ENCODE assay signal across 1 cellular context in genomic region chr11:128467041-128467440, GRCh38.
TF ChIP-seq lines count a peak whose summit lies in the region.

No MANE protein-coding gene starts in this region.

TF ChIP-seq in H1, 55 proteins besides CTCF, POLR2A, EP300 and RAD21:
- TF ChIP-seq E2F6 (IDR thresholded peaks at IDR 0.05) (no peak), RNF2 (IDR thresholded peaks at IDR 0.05; ENCODE audit: borderline replicate concordance, low read depth, low read length, missing control alignments, poor library complexity, severe bottlenecking) (no peak), TBP (IDR thresholded peaks at IDR 0.05; ENCODE audit: low read depth, low read length) (no peak), RBBP5 (IDR thresholded peaks at IDR 0.05; ENCODE audit: borderline replicate concordance, low read depth, low read length) (no peak), BACH1 (IDR thresholded peaks at IDR 0.05; ENCODE audit: low read length) (no peak), SP1 (IDR thresholded peaks at IDR 0.05; ENCODE audit: low read depth, low read length) (no peak), POLR2AphosphoS5 (IDR thresholded peaks at IDR 0.05; ENCODE audit: low read depth, low read length) (no peak), ATF2 (IDR thresholded peaks at IDR 0.05; ENCODE audit: low read length) (no peak), ZNF274 (IDR thresholded peaks at IDR 0.05; ENCODE audit: borderline replicate concordance, extremely low read depth, low read length) (no peak), KDM4A (IDR thresholded peaks at IDR 0.05; ENCODE audit: low read depth, low read length, severe bottlenecking) (no peak), CHD1 (IDR thresholded peaks at IDR 0.05; ENCODE audit: low read depth, low read length) (no peak), SP2 (IDR thresholded peaks at IDR 0.05; ENCODE audit: low read length) (no peak), JUN (IDR thresholded peaks at IDR 0.05; ENCODE audit: low read depth, low read length) (no peak), JUND (IDR thresholded peaks at IDR 0.05; ENCODE audit: low read length) (no peak), CHD7 (IDR thresholded peaks at IDR 0.05; ENCODE audit: insufficient replicate concordance, low read length) (no peak), RFX5 (IDR thresholded peaks at IDR 0.05; ENCODE audit: borderline replicate concordance, low read depth, low read length) (no peak), BCL11A (IDR thresholded peaks at IDR 0.05; ENCODE audit: low read depth in 2 of 2, low read length in 2 of 2) (no peak), FOSL1 (IDR thresholded peaks at IDR 0.05; ENCODE audit: insufficient read depth, low read depth, low read length) (no peak), TAF7 (optimal IDR thresholded peaks at IDR 0.05; ENCODE audit: borderline replicate concordance, low read depth, low read length) (no peak), SAP30 (IDR thresholded peaks at IDR 0.05; ENCODE audit: insufficient read depth, insufficient replicate concordance, low read length) (no peak)
